In the genomic region with DNA sequence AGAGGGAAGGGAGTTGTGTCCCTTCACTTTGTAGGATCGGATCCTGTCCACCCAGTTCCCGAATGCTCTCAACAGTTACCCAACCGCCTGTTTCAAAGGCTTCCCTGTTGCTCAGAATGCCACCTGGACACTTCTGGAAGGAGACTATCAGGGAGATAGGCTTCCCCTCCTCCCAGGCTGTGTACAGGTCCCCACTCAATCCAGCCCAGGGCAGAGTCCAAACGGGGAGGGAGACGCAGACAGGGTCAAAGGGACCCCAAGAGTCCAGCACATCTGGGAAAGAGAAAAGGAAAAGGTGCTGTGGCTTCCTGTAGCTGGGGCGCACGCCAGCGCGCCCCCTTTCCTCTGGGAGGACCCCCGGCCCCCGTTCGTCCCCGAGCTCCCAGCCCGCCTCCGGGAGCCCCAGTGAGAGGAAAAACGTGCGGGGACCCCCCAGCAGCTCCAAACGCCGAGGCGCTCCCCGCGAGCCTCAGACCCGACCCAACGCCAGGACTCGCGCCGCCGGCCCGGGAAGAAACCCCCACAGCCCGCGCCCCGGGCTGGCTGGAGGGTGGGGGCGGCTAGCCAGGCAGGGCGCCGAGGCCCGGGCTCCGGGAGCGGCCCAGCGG, we compare ENCODE assay signal across 1 cellular context.
TF ChIP-seq lines count a peak whose summit lies in the region.

No MANE protein-coding gene starts in this region.

TF ChIP-seq in HepG2, 621 proteins besides CTCF, POLR2A, EP300 and RAD21 (continued from another document):
- TF ChIP-seq, protein P1, sequence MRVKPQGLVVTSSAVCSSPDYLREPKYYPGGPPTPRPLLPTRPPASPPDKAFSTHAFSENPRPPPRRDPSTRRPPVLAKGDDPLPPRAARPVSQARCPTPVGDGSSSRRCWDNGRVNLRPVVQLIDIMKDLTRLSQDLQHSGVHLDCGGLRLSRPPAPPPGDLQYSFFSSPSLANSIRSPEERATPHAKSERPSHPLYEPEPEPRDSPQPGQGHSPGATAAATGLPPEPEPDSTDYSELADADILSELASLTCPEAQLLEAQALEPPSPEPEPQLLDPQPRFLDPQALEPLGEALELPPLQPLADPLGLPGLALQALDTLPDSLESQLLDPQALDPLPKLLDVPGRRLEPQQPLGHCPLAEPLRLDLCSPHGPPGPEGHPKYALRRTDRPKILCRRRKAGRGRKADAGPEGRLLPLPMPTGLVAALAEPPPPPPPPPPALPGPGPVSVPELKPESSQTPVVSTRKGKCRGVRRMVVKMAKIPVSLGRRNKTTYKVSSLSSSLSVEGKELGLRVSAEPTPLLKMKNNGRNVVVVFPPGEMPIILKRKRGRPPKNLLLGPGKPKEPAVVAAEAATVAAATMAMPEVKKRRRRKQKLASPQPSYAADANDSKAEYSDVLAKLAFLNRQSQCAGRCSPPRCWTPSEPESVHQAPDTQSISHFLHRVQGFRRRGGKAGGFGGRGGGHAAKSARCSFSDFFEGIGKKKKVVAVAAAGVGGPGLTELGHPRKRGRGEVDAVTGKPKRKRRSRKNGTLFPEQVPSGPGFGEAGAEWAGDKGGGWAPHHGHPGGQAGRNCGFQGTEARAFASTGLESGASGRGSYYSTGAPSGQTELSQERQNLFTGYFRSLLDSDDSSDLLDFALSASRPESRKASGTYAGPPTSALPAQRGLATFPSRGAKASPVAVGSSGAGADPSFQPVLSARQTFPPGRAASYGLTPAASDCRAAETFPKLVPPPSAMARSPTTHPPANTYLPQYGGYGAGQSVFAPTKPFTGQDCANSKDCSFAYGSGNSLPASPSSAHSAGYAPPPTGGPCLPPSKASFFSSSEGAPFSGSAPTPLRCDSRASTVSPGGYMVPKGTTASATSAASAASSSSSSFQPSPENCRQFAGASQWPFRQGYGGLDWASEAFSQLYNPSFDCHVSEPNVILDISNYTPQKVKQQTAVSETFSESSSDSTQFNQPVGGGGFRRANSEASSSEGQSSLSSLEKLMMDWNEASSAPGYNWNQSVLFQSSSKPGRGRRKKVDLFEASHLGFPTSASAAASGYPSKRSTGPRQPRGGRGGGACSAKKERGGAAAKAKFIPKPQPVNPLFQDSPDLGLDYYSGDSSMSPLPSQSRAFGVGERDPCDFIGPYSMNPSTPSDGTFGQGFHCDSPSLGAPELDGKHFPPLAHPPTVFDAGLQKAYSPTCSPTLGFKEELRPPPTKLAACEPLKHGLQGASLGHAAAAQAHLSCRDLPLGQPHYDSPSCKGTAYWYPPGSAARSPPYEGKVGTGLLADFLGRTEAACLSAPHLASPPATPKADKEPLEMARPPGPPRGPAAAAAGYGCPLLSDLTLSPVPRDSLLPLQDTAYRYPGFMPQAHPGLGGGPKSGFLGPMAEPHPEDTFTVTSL (CRISPR knock-in tag; IDR thresholded peaks at IDR 0.05; ENCODE audit: borderline replicate concordance): no peak
- no peak for TF ChIP-seq ZNF383 (CRISPR knock-in tag; IDR thresholded peaks at IDR 0.05; ENCODE audit: borderline replicate concordance)
- TF ChIP-seq FOXJ3 (CRISPR knock-in tag; IDR thresholded peaks at IDR 0.05; ENCODE audit: borderline replicate concordance): 0 out of 2 replicates have a peak, but pooled peaks have one; percentile 32
- TF ChIP-seq FOXC1 (CRISPR knock-in tag; IDR thresholded peaks at IDR 0.05; ENCODE audit: borderline replicate concordance): peak; percentile 51; the same call in 1 of the 2 replicates
- TF ChIP-seq, protein P2, sequence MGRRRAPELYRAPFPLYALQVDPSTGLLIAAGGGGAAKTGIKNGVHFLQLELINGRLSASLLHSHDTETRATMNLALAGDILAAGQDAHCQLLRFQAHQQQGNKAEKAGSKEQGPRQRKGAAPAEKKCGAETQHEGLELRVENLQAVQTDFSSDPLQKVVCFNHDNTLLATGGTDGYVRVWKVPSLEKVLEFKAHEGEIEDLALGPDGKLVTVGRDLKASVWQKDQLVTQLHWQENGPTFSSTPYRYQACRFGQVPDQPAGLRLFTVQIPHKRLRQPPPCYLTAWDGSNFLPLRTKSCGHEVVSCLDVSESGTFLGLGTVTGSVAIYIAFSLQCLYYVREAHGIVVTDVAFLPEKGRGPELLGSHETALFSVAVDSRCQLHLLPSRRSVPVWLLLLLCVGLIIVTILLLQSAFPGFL (CRISPR knock-in tag; IDR thresholded peaks at IDR 0.05): no peak
- peak; percentile 56; the same call in 1 of the 2 replicates for TF ChIP-seq REPIN1 (CRISPR knock-in tag; IDR thresholded peaks at IDR 0.05; ENCODE audit: borderline replicate concordance, low read depth)
- TF ChIP-seq, protein P3, sequence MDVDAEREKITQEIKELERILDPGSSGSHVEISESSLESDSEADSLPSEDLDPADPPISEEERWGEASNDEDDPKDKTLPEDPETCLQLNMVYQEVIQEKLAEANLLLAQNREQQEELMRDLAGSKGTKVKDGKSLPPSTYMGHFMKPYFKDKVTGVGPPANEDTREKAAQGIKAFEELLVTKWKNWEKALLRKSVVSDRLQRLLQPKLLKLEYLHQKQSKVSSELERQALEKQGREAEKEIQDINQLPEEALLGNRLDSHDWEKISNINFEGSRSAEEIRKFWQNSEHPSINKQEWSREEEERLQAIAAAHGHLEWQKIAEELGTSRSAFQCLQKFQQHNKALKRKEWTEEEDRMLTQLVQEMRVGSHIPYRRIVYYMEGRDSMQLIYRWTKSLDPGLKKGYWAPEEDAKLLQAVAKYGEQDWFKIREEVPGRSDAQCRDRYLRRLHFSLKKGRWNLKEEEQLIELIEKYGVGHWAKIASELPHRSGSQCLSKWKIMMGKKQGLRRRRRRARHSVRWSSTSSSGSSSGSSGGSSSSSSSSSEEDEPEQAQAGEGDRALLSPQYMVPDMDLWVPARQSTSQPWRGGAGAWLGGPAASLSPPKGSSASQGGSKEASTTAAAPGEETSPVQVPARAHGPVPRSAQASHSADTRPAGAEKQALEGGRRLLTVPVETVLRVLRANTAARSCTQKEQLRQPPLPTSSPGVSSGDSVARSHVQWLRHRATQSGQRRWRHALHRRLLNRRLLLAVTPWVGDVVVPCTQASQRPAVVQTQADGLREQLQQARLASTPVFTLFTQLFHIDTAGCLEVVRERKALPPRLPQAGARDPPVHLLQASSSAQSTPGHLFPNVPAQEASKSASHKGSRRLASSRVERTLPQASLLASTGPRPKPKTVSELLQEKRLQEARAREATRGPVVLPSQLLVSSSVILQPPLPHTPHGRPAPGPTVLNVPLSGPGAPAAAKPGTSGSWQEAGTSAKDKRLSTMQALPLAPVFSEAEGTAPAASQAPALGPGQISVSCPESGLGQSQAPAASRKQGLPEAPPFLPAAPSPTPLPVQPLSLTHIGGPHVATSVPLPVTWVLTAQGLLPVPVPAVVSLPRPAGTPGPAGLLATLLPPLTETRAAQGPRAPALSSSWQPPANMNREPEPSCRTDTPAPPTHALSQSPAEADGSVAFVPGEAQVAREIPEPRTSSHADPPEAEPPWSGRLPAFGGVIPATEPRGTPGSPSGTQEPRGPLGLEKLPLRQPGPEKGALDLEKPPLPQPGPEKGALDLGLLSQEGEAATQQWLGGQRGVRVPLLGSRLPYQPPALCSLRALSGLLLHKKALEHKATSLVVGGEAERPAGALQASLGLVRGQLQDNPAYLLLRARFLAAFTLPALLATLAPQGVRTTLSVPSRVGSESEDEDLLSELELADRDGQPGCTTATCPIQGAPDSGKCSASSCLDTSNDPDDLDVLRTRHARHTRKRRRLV (CRISPR knock-in tag; IDR thresholded peaks at IDR 0.05): no peak
- no peak for TF ChIP-seq ZNF496 (CRISPR knock-in tag; IDR thresholded peaks at IDR 0.05; ENCODE audit: insufficient replicate concordance)
